Comparison of ENCODE assay signal across 8 cellular contexts in the genomic region with DNA sequence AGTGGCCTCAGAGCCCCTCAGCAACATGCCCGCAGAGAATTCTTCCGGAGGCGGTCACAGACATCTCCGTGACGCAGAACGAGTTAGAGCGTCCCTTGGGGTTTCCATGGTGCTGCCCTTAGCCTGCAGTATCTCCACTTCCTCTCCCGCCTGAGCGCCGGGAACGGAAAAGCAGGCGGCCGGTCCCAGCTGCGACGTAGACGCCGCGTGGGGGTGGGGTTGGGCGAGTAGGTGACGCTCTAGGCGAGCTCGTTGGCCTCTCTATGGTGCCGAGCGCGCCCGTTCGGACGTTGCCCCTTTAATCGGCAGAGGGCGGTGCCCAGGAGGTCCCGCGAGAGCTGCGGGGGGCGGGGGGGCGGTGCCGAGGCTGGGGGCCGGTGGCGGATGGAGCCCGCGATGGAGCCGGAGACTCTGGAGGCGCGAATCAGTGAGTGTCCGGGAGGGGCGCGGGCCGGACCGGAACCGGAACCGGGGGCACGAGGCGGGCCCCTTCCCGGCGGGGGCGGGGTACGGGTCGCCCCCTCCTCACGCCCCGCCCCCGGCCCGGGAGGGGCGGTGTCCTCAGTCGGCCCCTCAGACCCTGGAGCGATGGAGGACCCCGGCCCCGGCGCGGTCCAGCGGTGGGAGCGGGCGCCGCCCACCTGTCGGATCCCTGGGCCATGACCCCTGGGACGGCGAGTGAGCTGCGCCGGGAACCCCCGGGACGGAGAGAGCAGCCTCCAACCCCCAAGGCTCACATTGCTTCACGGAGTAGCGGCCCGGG. TPM values are rescaled to one million over a fixed set of nuclear protein-coding genes. Genes with fewer than 3 reads are reported as not detected.
DNase-seq lines count a peak whose midpoint lies in the region; ATAC-seq and TF ChIP-seq lines count a peak whose summit lies in the region.

A gene with protein sequence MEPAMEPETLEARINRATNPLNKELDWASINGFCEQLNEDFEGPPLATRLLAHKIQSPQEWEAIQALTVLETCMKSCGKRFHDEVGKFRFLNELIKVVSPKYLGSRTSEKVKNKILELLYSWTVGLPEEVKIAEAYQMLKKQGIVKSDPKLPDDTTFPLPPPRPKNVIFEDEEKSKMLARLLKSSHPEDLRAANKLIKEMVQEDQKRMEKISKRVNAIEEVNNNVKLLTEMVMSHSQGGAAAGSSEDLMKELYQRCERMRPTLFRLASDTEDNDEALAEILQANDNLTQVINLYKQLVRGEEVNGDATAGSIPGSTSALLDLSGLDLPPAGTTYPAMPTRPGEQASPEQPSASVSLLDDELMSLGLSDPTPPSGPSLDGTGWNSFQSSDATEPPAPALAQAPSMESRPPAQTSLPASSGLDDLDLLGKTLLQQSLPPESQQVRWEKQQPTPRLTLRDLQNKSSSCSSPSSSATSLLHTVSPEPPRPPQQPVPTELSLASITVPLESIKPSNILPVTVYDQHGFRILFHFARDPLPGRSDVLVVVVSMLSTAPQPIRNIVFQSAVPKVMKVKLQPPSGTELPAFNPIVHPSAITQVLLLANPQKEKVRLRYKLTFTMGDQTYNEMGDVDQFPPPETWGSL (plus strand): TSS at position 358 of the 763 bp plus-strand sequence. CDS start 27 bp downstream, at position 385.

- peak; percentile 92 for ATAC-seq in GM19324 (IDR thresholded peaks at IDR 0.05; ENCODE audit: low FRiP score, unreplicated experiment)
- peak; percentile 59 for ATAC-seq in HG03460 (IDR thresholded peaks at IDR 0.05; ENCODE audit: unreplicated experiment)

- H3K36me3 ChIP-seq in BJ (ENCODE audit: control insufficient read depth, insufficient read depth, low read length) = no peaks in the 10 kb centered on the region

- DNase-seq in BJ (ENCODE audit: low read depth) (peak; percentile 80), NCI-H526 (lab: John Stamatoyannopoulos, UW) (peak; percentile 93 to 98), kidney tubule cell (ENCODE audit: low spot score) (peak; percentile 97)
- peak; percentile 97 for DNase-seq in activated CD4-positive, alpha-beta T cell treated with anti-CD3 and anti-CD28 coated beads for 48 hours
- peak; percentile 86 to 93 for DNase-seq in stimulated activated CD4-positive, alpha-beta T cell treated with anti-CD3 and anti-CD28 coated beads, Interleukin-1b, Interleukin-23, amount 100 ng/mL, for 1 hour (ENCODE audit: low read depth in 2 of 2)

- TF ChIP-seq CTCF in BJ (IDR thresholded peaks at IDR 0.05; ENCODE audit: insufficient read depth, low read depth, low read length) = no peak

- H3K27ac ChIP-seq in cingulate gyrus (ENCODE audit: low read depth, low read length) = peak within 1 kb of the TSS; percentile 97

- H3K4me3 ChIP-seq in BJ (ENCODE audit: low read depth, low read length) = peak within 1 kb of the TSS; percentile 65

- CTCF ChIA-PET in BJ (lab: Yijun Ruan, JAX) = interaction anchor here (0.7 to 4.6 kb wide), 19 partner anchors 8 to 210 kb away, joined by 3 to 36 read pairs (median 13); a partner anchor contains a TSS

- POLR2A ChIA-PET in BJ (lab: Charles Lee) = interaction anchor here (0.7 to 1.7 kb wide), 2 partner anchors 67 to 141 kb away, joined by 6 to 16 read pairs; a partner anchor contains a TSS

- peaks cover 3% of the 10 kb centered on the region; the same call in 1 of the 2 replicates for H3K27me3 ChIP-seq in BJ (ENCODE audit: control insufficient read depth, insufficient read depth, low read length)

RNA-seq across cellular contexts. Expression of the gene that starts here (rescaled TPM):
- 22.5 and 34.6 TPM in 2 replicates for polyA plus RNA-seq in BJ (2011; rRNA removed)
- polyA minus RNA-seq in BJ (2011; rRNA and poly(A)+ RNA removed) = 16.4 and 26.2 TPM in 2 replicates

Comparison
In these comparisons a context has a peak if more than half of its experiments do, and no peak if none do; other contexts are left out.
1. Peak in every context shown above with its lines: DNase-seq, ATAC-seq, H3K4me3 ChIP-seq and H3K27ac ChIP-seq.